In genomic region chr22:35587896-35588295, GRCh38 we compare ENCODE assay signal across 28 cellular contexts. TPM values are rescaled to one million over a fixed set of nuclear protein-coding genes. Genes with fewer than 3 reads are reported as not detected.
A peak's percentile ranks its signal among the peaks of the same experiment; 100 is the strongest.
DNase-seq lines count a peak whose midpoint lies in the region; ATAC-seq, FAIRE-seq and TF ChIP-seq lines count a peak whose summit lies in the region.
"Had no signal": no experiment of that assay in that cellular context is flagged by ENCODE, and none has a peak within 500 bp of the region (broad histone marks: within the 10 kb centered on the region; RNA-seq: fewer than 3 reads in every experiment).

No MANE protein-coding gene starts in this region.

- peaks cover 67% of the 10 kb centered on the region for H3K4me1 ChIP-seq in A549
- H3K4me1 ChIP-seq in PC-9 (replicated peaks; ENCODE audit: insufficient read depth): peaks cover 92% of the 10 kb centered on the region
- H3K4me1 ChIP-seq in right atrium auricular region: peaks cover 0 to 67% of the 10 kb centered on the region in 2 donors
- peaks cover 0 to 62% (median 40%) of the 10 kb centered on the region in 4 donors for H3K4me1 ChIP-seq in sigmoid colon
- no peaks in the 10 kb centered on the region for H3K4me1 ChIP-seq in colonic mucosa

- no peak for TF ChIP-seq RAD21 in A549 (conservative IDR thresholded peaks at IDR 0.05 in 1 of 2, IDR thresholded peaks at IDR 0.05 in 1 of 2)

- CTCF ChIA-PET in A549 (lab: Yijun Ruan, JAX): interaction anchor here (0.9 to 4.4 kb wide), 4 partner anchors 33 to 157 kb away, joined by 3 to 24 read pairs (median 6); no protein-coding TSS in a partner anchor
- CTCF ChIA-PET in PC-9 (lab: Charles Lee): interaction anchor here (0.6 to 1.3 kb wide), 3 partner anchors 34 to 465 kb away, joined by 3 to 7 read pairs (median 3); no protein-coding TSS in a partner anchor

- H3K36me3 ChIP-seq in PC-9 (ENCODE audit: low read depth) (0 out of 2 replicates have a peak, but pooled peaks cover 3% of the 10 kb centered on the region), right atrium auricular region (no peaks in the 10 kb centered on the region), sigmoid colon (no peaks in the 10 kb centered on the region), colonic mucosa (no peaks in the 10 kb centered on the region)
- H3K36me3 ChIP-seq: brain microvascular endothelial cell, left lung, neutrophil, prostate gland had no signal

- H3K9me2 ChIP-seq in PC-9 (ENCODE audit: insufficient read depth): no peaks in the 10 kb centered on the region

- TF ChIP-seq EP300 in A549 (IDR thresholded peaks at IDR 0.05): no peak
- TF ChIP-seq EP300 in sigmoid colon (IDR thresholded peaks at IDR 0.05): no peak

- peaks cover 71% of the 10 kb centered on the region for H3F3A ChIP-seq in PC-9 (ENCODE audit: insufficient read depth, low read depth)

- H3K9ac ChIP-seq in colonic mucosa (ENCODE audit: low read depth in 2 of 2, low read length in 2 of 2): no peak overlapping the region

- POLR2A ChIA-PET in A549 (lab: Yijun Ruan, JAX) (no interaction called here), PC-9 (lab: Charles Lee; ENCODE audit: unreplicated experiment) (interaction anchor here (0.6 to 1.1 kb wide), 2 partner anchors 34 to 60 kb away, joined by 3 to 5 read pairs; partner anchors contain the start of gene APOL6)

- 83% methylated on average over 4 of the region's 5 CpGs for WGBS in A549 (ENCODE audit: missing lambda C conversion rate)
- 70 to 83% methylated on average over 5 of the region's 5 CpGs for WGBS in sigmoid colon, 2 donors

- intact Hi-C loops in PC-9 (cut with micrococcal nuclease; ENCODE audit: unreplicated experiment): loop anchor here (1.0 to 2.0 kb wide), 2 partner anchors 236 to 537 kb away; no protein-coding TSS in a partner anchor
- intact Hi-C loops in sigmoid colon (cut with DNase I): loop anchor here (2.0 kb wide), 1 partner anchor 35 kb away; no protein-coding TSS in a partner anchor
- intact Hi-C loops in colonic mucosa (cut with DNase I): no loop called here
- intact Hi-C loops in dorsolateral prefrontal cortex (cut with DNase I): no loop called here

- no peak for FAIRE-seq in A549 (lab: Jason Lieb, UNC)
- FAIRE-seq: H54 had no signal

- no peak for DNase-seq in A549 (ENCODE audit: low read depth in 1 of 2, low spot score in 1 of 2)
- no peak for DNase-seq in PC-9
- no peak for DNase-seq in right atrium auricular region (ENCODE audit: low spot score)
- no peak for DNase-seq in sigmoid colon
- DNase-seq in colonic mucosa: no peak
- DNase-seq in dorsolateral prefrontal cortex: no peak
- DNase-seq: ACHN; activated CD4-positive, alpha-beta T cell treated with anti-CD3 and anti-CD28 coated beads for 36 hours; activated CD8-positive, alpha-beta memory T cell treated with anti-CD3 and anti-CD28 coated beads for 24 hours; activated T-cell treated with anti-CD3 and anti-CD28 coated beads for 4 hours; brain microvascular endothelial cell; effector CD8-positive, alpha-beta T cell; EL; NCI-H1417; NCI-H2081; NCI-H526 treated with DMSO at 0.1 percent for 48 hours; T-helper 9 cell had no signal

- H4K20me1 ChIP-seq in PC-9 (ENCODE audit: insufficient read depth): peaks cover under 1% of the 10 kb centered on the region; the same call in 1 of the 2 replicates

- H3K4me2 ChIP-seq in A549 (peak overlapping the region; percentile 78), PC-9 (peak overlapping the region; percentile 86)

- H3K9me3 ChIP-seq in A549: peaks cover 4% of the 10 kb centered on the region; the same call in 1 of the 3 replicates
- no peaks in the 10 kb centered on the region for H3K9me3 ChIP-seq in PC-9 (ENCODE audit: insufficient read depth, low read depth)
- no peaks in the 10 kb centered on the region for H3K9me3 ChIP-seq in right atrium auricular region
- no peaks in the 10 kb centered on the region for H3K9me3 ChIP-seq in sigmoid colon
- H3K9me3 ChIP-seq in colonic mucosa: no peaks in the 10 kb centered on the region
- H3K9me3 ChIP-seq: left lung, neutrophil, prostate gland had no signal

- H3K4me3 ChIP-seq in A549 (no peak overlapping the region), PC-9 (peak overlapping the region; percentile 62), right atrium auricular region (no peak overlapping the region), sigmoid colon (no peak overlapping the region), colonic mucosa (no peak overlapping the region), dorsolateral prefrontal cortex (no peak overlapping the region)
- H3K4me3 ChIP-seq: left lung, prostate gland had no signal

- TF ChIP-seq POLR2A in A549 (IDR thresholded peaks at IDR 0.05; ENCODE audit: low read length) (no peak), sigmoid colon (IDR thresholded peaks at IDR 0.05) (no peak)

- H3K27me3 ChIP-seq in PC-9 (ENCODE audit: insufficient read depth, low read depth): no peaks in the 10 kb centered on the region
- H3K27me3 ChIP-seq in right atrium auricular region: no peaks in the 10 kb centered on the region
- H3K27me3 ChIP-seq in sigmoid colon: no peaks in the 10 kb centered on the region
- no peaks in the 10 kb centered on the region for H3K27me3 ChIP-seq in colonic mucosa
- no peaks in the 10 kb centered on the region for H3K27me3 ChIP-seq in dorsolateral prefrontal cortex
- H3K27me3 ChIP-seq: brain microvascular endothelial cell, left lung, neutrophil had no signal

- peaks cover 54% of the 10 kb centered on the region for H3K79me2 ChIP-seq in PC-9 (ENCODE audit: low read depth)

- no peak for TF ChIP-seq CTCF in A549 (IDR thresholded peaks at IDR 0.05)
- no peak for TF ChIP-seq CTCF in PC-9 (conservative IDR thresholded peaks at IDR 0.05)
- no peak for TF ChIP-seq CTCF in right atrium auricular region (IDR thresholded peaks at IDR 0.05)
- no peak for TF ChIP-seq CTCF in sigmoid colon (IDR thresholded peaks at IDR 0.05)
- no peak for TF ChIP-seq CTCF in colonic mucosa (IDR thresholded peaks at IDR 0.05)
- no peak for TF ChIP-seq CTCF in dorsolateral prefrontal cortex (IDR thresholded peaks at IDR 0.05 in 54 of 56, conservative IDR thresholded peaks at IDR 0.05 in 2 of 56; ENCODE audit: low read depth in 1 of 56, partially characterized antibody in 56 of 56)

- H2AFZ ChIP-seq in PC-9: no peak overlapping the region

- ATAC-seq in A549 (no peak), GM21423 (IDR thresholded peaks at IDR 0.05; ENCODE audit: unreplicated experiment) (no peak)
- ATAC-seq: activated CD4-positive, alpha-beta T cell treated with anti-CD3 and anti-CD28 coated beads for 36 hours; activated naive CD4-positive, alpha-beta T cell treated with anti-CD3 and anti-CD28 coated beads, Interleukin-2, amount 50 U/mL, for 72 hours; stimulated activated memory B cell treated with anti-CD40 and anti-IgM and Interleukin-4, amounts not matched to agents 10 μg/mL and 1 μg/mL and 100 μg/mL, for 72 hours had no signal

- peak overlapping the region; percentile 97 to 99 for H3K27ac ChIP-seq in A549
- peak overlapping the region; percentile 98 for H3K27ac ChIP-seq in PC-9
- H3K27ac ChIP-seq in right atrium auricular region: peak overlapping the region; percentile 82 to 86
- H3K27ac ChIP-seq in sigmoid colon: peak overlapping the region; percentile 46 to 74 (median 60)
- no peak overlapping the region for H3K27ac ChIP-seq in colonic mucosa
- H3K27ac ChIP-seq in dorsolateral prefrontal cortex: peak overlapping the region in 2 of 59 donors; percentile 33 to 41
- H3K27ac ChIP-seq: brain microvascular endothelial cell, left lung, neutrophil, prostate gland, VCaP had no signal

- BruUV-seq in PC-9 (replicated peaks; lab: Mats Ljungman, UMichigan): TSS peak; percentile 96

TF ChIP-seq in A549, 52 proteins besides CTCF, POLR2A, EP300 and RAD21:
- TF ChIP-seq ZFP36 (IDR thresholded peaks at IDR 0.05; ENCODE audit: borderline replicate concordance, partially characterized antibody): peak; percentile 60
- TF ChIP-seq JUN (IDR thresholded peaks at IDR 0.05): no peak

RNA-seq across cellular contexts. Expression of gene MB, which starts 29.2 kb away (rescaled TPM):
- polyA plus RNA-seq in A549 (2011; rRNA removed): 9.5 and 12.1 TPM in 2 replicates
- 12.3 and 14.1 TPM in 2 replicates for polyA plus RNA-seq in A549 (2012; cell fraction: cytosol; rRNA removed)
- polyA plus RNA-seq in A549 (2012; cell fraction: nucleus; rRNA removed): 7.0 and 10.8 TPM in 2 replicates
- 6.9 to 9.2 TPM (median 8.5 TPM) in 3 replicates for polyA plus RNA-seq in A549 (2017; fragmentation: RNase III; extraction: RNeasy Plus Mini Kit Qiagen cat#74134 plus additional on column Dnase treatment)
- polyA minus RNA-seq in A549 (2011; rRNA and poly(A)+ RNA removed): 2.7 and 4.3 TPM in 2 replicates
- 5.0 and 5.8 TPM in 2 replicates for total RNA-seq in PC-9 (2021)
- total RNA-seq in right atrium auricular region: 1,000 to 10,000 TPM; 6,650 to 9,762 TPM
- total RNA-seq in sigmoid colon: 10 to 100 TPM in 1 of 4 donors, 1 to 10 TPM in 1, under 1 TPM in 1, not detected in 1; 0.68 to 12.8 (median 1.9) TPM
- 10 to 100 TPM in 2 of 3 donors, 1 to 10 TPM in 1; 7.9 to 84.7 (median 59.4) TPM for polyA plus RNA-seq in sigmoid colon
- 1 to 10 TPM; 2.9 to 8.8 TPM for total RNA-seq in colonic mucosa
- total RNA-seq in dorsolateral prefrontal cortex: 1 to 10 TPM in 10 of 120 experiments, under 1 TPM in 19, not detected in 91; 0.40 to 1.4 (median 0.80) TPM
- total RNA-seq: activated CD4-positive, alpha-beta T cell treated with anti-CD3 and anti-CD28 coated beads for 36 hours; glomerular endothelial cell had no signal
- polyA plus RNA-seq: BJ had no signal

RNA-seq across cellular contexts. Expression of gene RASD2, which starts 47.3 kb away (rescaled TPM):
- polyA plus RNA-seq in A549 (2011; rRNA removed): 0.61 and 0.93 TPM in 2 replicates
- 0.54 and 0.76 TPM in 2 replicates for polyA plus RNA-seq in A549 (2012; cell fraction: cytosol; rRNA removed)
- polyA plus RNA-seq in A549 (2012; cell fraction: nucleus; rRNA removed): 0.86 and 1.2 TPM in 2 replicates
- polyA plus RNA-seq in A549 (2017; fragmentation: RNase III; extraction: RNeasy Plus Mini Kit Qiagen cat#74134 plus additional on column Dnase treatment): 1.2 to 1.4 TPM (median 1.3 TPM) in 3 replicates
- polyA minus RNA-seq in A549 (2011; rRNA and poly(A)+ RNA removed): 1.1 and 1.4 TPM in 2 replicates
- 0.70 and 0.95 TPM in 2 replicates for total RNA-seq in PC-9 (2021)
- 1 to 10 TPM in 1 of 2 donors, under 1 TPM in 1; 0.94 to 3.1 TPM for total RNA-seq in right atrium auricular region
- 10 to 100 TPM in 3 of 4 donors, 1 to 10 TPM in 1; 6.6 to 22.8 (median 13.7) TPM for total RNA-seq in sigmoid colon
- polyA plus RNA-seq in sigmoid colon: 10 to 100 TPM in 2 of 3 donors, 1 to 10 TPM in 1; 8.4 to 20.6 (median 12.0) TPM
- 10 to 100 TPM in 1 of 2 donors, 1 to 10 TPM in 1; 4.2 to 10.2 TPM for total RNA-seq in colonic mucosa
- 10 to 100 TPM; 10.5 to 80.1 (median 44.5) TPM for total RNA-seq in dorsolateral prefrontal cortex
- total RNA-seq: activated T-helper 2 cell treated with anti-CD3 and anti-CD28 coated beads, Interferon-gamma antibody, Interleukin-2, Interleukin-4, amounts not matched to agents 10 μg/mL and 5 μg/mL and 100 μg/mL, durations not matched to agents 14 hours and 24 hours and 36 hours had no signal

Comparison
In these comparisons a context has a peak if more than half of its experiments do, and no peak if none do; other contexts are left out.
1. RNA of gene MB, which starts 29.2 kb away (total RNA-seq): 6,650 to 9,762 TPM in right atrium auricular region; 2.9 to 8.8 TPM in colonic mucosa, 5.0 to 5.8 TPM in PC-9, 0.68 to 12.8 TPM in sigmoid colon and 0.40 to 1.4 TPM in dorsolateral prefrontal cortex; every median in the first group is over 100 times any median in the second.
2. intact Hi-C loops: an anchor here in PC-9 (1.0 to 2.0 kb wide) and sigmoid colon (2.0 kb wide); none called in colonic mucosa and dorsolateral prefrontal cortex.